20 cellular contexts compared by ENCODE assay signal in genomic region chr16:78368121-78369102, GRCh38.
DNase-seq lines count a peak whose midpoint lies in the region.
"Had no signal": no experiment of that assay in that cellular context is flagged by ENCODE, and none has a peak within 500 bp of the region (broad histone marks: within the 10 kb centered on the region; RNA-seq: fewer than 3 reads in every experiment).

No MANE protein-coding gene starts in this region.

- no peak overlapping the region for H3K4me3 ChIP-seq in BLaER1
- no peak overlapping the region for H3K4me3 ChIP-seq in BLaER1 treated with 17β-estradiol and CSF1 and Interleukin-3, amounts not matched to agents 10 nM and 100 nM
- H3K4me3 ChIP-seq: GM23338, SJCRH30 had no signal

- no peaks in the 10 kb centered on the region for H3K36me3 ChIP-seq in BLaER1
- H3K36me3 ChIP-seq in BLaER1 treated with 17β-estradiol and CSF1 and Interleukin-3, amounts not matched to agents 10 nM and 100 nM = no peaks in the 10 kb centered on the region
- H3K36me3 ChIP-seq: SJCRH30 had no signal

- no peaks in the 10 kb centered on the region for H4K20me1 ChIP-seq in BLaER1
- H4K20me1 ChIP-seq in BLaER1 treated with 17β-estradiol and CSF1 and Interleukin-3, amounts not matched to agents 10 nM and 100 nM = no peaks in the 10 kb centered on the region

- DNase-seq in NCI-H524 treated with DMSO at 0.1 percent for 48 hours (lab: John Stamatoyannopoulos, UW) (peak; percentile 46), medulla oblongata (ENCODE audit: extremely low spot score) (peak; percentile 0), D341Med (ENCODE audit: low spot score) (no peak), C1 segment of cervical spinal cord (lab: John Stamatoyannopoulos, UW) (no peak)
- DNase-seq in activated effector memory CD4-positive, alpha-beta T cell treated with Interleukin-2 at 50 U/mL for 16 hours = no peak
- DNase-seq: CD8-positive, alpha-beta T cell; GDM1; HCEC 1CT; KG1; NCI-H1105; NCI-H146; NCI-H2029; NCI-H2171 treated with DMSO at 0.1 percent for 48 hours; NCI-H774; NK-92 treated with Interleukin-12 subunit alpha and Interleukin-12 subunit beta, amount 100 ng/mL, for 24 hours; SJCRH30 had no signal

- peaks cover 12% of the 10 kb centered on the region for H3K4me1 ChIP-seq in BLaER1
- peaks cover 5 to 15% (median 6%) of the 10 kb centered on the region in 10 experiments; a peak in 19 of 20 replicates for H3K4me1 ChIP-seq in BLaER1 treated with 17β-estradiol and CSF1 and Interleukin-3, amounts not matched to agents 10 nM and 100 nM

- 0 out of 2 replicates have a peak overlapping the region, but pooled peaks have one; percentile 22 for H3K4me2 ChIP-seq in BLaER1
- peak overlapping the region in 9 of 11 experiments; percentile 6 to 54 (median 19); a peak in 8 of 22 replicates for H3K4me2 ChIP-seq in BLaER1 treated with 17β-estradiol and CSF1 and Interleukin-3, amounts not matched to agents 10 nM and 100 nM
- H3K4me2 ChIP-seq: GM23338 had no signal

- H3K9ac ChIP-seq in BLaER1 = no peak overlapping the region
- H3K9ac ChIP-seq in BLaER1 treated with 17β-estradiol and CSF1 and Interleukin-3, amounts not matched to agents 10 nM and 100 nM = no peak overlapping the region

- H3K27ac ChIP-seq in BLaER1 = no peak overlapping the region
- no peak overlapping the region for H3K27ac ChIP-seq in BLaER1 treated with 17β-estradiol and CSF1 and Interleukin-3, amounts not matched to agents 10 nM and 100 nM
- H3K27ac ChIP-seq: RWPE1, SJCRH30 had no signal

- H3K9me3 ChIP-seq in BLaER1 = no peaks in the 10 kb centered on the region
- H3K9me3 ChIP-seq in BLaER1 treated with 17β-estradiol and CSF1 and Interleukin-3, amounts not matched to agents 10 nM and 100 nM (replicated peaks in 1 of 11) = peaks cover 0 to 10% (median 0%) of the 10 kb centered on the region in 11 experiments; a peak in 6 of 22 replicates
- H3K9me3 ChIP-seq: SJCRH30 had no signal

- no peaks in the 10 kb centered on the region for H3K27me3 ChIP-seq in BLaER1
- no peaks in the 10 kb centered on the region for H3K27me3 ChIP-seq in BLaER1 treated with 17β-estradiol and CSF1 and Interleukin-3, amounts not matched to agents 10 nM and 100 nM
- H3K27me3 ChIP-seq: SJCRH30 had no signal

Comparison
In these comparisons a context has a peak if more than half of its experiments do, and no peak if none do; other contexts are left out.
1. DNase-seq: peak in NCI-H524 treated with DMSO at 0.1 percent for 48 hours (single experiment) and medulla oblongata (single experiment); none in activated effector memory CD4-positive, alpha-beta T cell treated with Interleukin-2 at 50 U/mL for 16 hours (single experiment), D341Med (single experiment) and C1 segment of cervical spinal cord (0 of 14).